ENCODE assay signal across 23 cellular contexts in the genomic region with DNA sequence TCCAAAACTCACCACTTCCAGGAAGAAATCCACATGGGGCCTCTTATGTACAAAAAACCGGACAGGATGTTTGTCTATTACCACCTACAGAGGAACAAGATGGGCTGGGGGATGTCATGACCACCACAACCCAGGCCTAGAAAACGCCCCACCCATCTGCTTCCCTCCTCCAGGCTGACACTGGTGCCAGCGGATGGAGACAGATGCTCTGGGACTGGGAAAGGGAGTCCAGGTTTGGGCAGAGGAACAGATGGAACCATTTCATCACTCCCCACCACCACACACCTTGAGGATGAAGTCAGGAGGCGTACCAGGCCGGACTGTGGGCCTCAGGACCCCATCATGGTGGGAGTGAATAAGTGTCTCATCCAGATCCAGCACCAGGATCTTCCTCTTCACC. TPM values are rescaled to one million over a fixed set of nuclear protein-coding genes. Genes with fewer than 3 reads are reported as not detected.
DNase-seq lines count a peak whose midpoint lies in the region; ATAC-seq and TF ChIP-seq lines count a peak whose summit lies in the region.
"Had no signal": no experiment of that assay in that cellular context is flagged by ENCODE, and none has a peak within 500 bp of the region (broad histone marks: within the 10 kb centered on the region; RNA-seq: fewer than 3 reads in every experiment).

No MANE protein-coding gene starts in this region.

- H3K27ac Mint-ChIP-seq in activated T-cell treated with anti-CD3 and anti-CD28 coated beads, Interleukin-2, amount 50 U/mL, for 72 hours: peak overlapping the region; percentile 17
- H3K27ac Mint-ChIP-seq in WTC11: peak overlapping the region; percentile 61; the same call in 1 of the 2 replicates
- no peak overlapping the region for H3K27ac Mint-ChIP-seq in endothelial cell (ENCODE audit: unreplicated experiment)
- H3K27ac Mint-ChIP-seq in stimulated activated effector memory CD8-positive, alpha-beta T cell treated with anti-CD3 and anti-CD28 coated beads, Interleukin-12 subunit alpha, Interleukin-12 subunit beta, amount 100 ng/mL, for 72 hours: peak overlapping the region; percentile 63

- ATAC-seq in activated T-cell treated with anti-CD3 and anti-CD28 coated beads, Interleukin-2, amount 50 U/mL, for 72 hours (replicated peaks in 1 of 2): no peak
- no peak for ATAC-seq in WTC11
- ATAC-seq in stimulated activated effector memory CD8-positive, alpha-beta T cell treated with anti-CD3 and anti-CD28 coated beads, Interleukin-12 subunit alpha, Interleukin-12 subunit beta, amount 100 ng/mL, for 72 hours: no peak
- ATAC-seq in GM18498 (IDR thresholded peaks at IDR 0.05; ENCODE audit: unreplicated experiment): no peak
- ATAC-seq: effector memory CD8-positive, alpha-beta T cell had no signal

- no peaks in the 10 kb centered on the region for H3K27me3 Mint-ChIP-seq in activated T-cell treated with anti-CD3 and anti-CD28 coated beads, Interleukin-2, amount 50 U/mL, for 72 hours (ENCODE audit: low read depth)
- no peaks in the 10 kb centered on the region for H3K27me3 Mint-ChIP-seq in WTC11 (ENCODE audit: low read depth)
- peaks cover 13% of the 10 kb centered on the region for H3K27me3 Mint-ChIP-seq in endothelial cell (ENCODE audit: unreplicated experiment)
- H3K27me3 Mint-ChIP-seq: effector memory CD8-positive, alpha-beta T cell had no signal

- CTCF ChIA-PET in WTC11 (lab: Charles Lee): no interaction called here

- POLR2A ChIA-PET in WTC11 (lab: Charles Lee): interaction anchor here (1.0 kb wide), 1 partner anchor 10 kb away, joined by 3 read pairs; no protein-coding TSS in a partner anchor

- no peak overlapping the region for H3K27ac ChIP-seq in spleen
- H3K27ac ChIP-seq: GM23248, stomach had no signal

- H3K36me3 ChIP-seq in spleen: peaks cover 0 to 54% (median 36%) of the 10 kb centered on the region in 6 donors

- no peaks in the 10 kb centered on the region for H3K9me3 Mint-ChIP-seq in activated T-cell treated with anti-CD3 and anti-CD28 coated beads, Interleukin-2, amount 50 U/mL, for 72 hours
- H3K9me3 Mint-ChIP-seq in WTC11 (no peaks in the 10 kb centered on the region), endothelial cell (ENCODE audit: unreplicated experiment) (no peaks in the 10 kb centered on the region)
- no peaks in the 10 kb centered on the region for H3K9me3 Mint-ChIP-seq in stimulated activated effector memory CD8-positive, alpha-beta T cell treated with anti-CD3 and anti-CD28 coated beads, Interleukin-12 subunit alpha, Interleukin-12 subunit beta, amount 100 ng/mL, for 72 hours
- H3K9me3 Mint-ChIP-seq: effector memory CD8-positive, alpha-beta T cell had no signal

- intact Hi-C loops in spleen (cut with DNase I; ENCODE audit: low total_unique reads): no loop called here

- no peaks in the 10 kb centered on the region for H3K27me3 ChIP-seq in spleen (replicated peaks in 1 of 7)
- H3K27me3 ChIP-seq: BE2C, stomach had no signal

- no peak for DNase-seq in activated T-cell treated with anti-CD3 and anti-CD28 coated beads, Interleukin-2, amount 50 U/mL, for 72 hours
- DNase-seq in activated T-cell treated with anti-CD3 and anti-CD28 coated beads, Interleukin-2, amount 50 U/mL, for 48 hours: no peak
- no peak for DNase-seq in WTC11 (ENCODE audit: low spot score)
- DNase-seq in endothelial cell (ENCODE audit: low spot score): no peak
- DNase-seq in stimulated activated effector memory CD8-positive, alpha-beta T cell treated with anti-CD3 and anti-CD28 coated beads, Interleukin-12 subunit alpha, Interleukin-12 subunit beta, amount 100 ng/mL, for 72 hours (ENCODE audit: low spot score in 2 of 2): no peak
- DNase-seq in spleen: no peak
- DNase-seq in GF-D8 (lab: John Stamatoyannopoulos, UW): no peak
- DNase-seq: activated CD4-positive, alpha-beta T cell treated with anti-CD3 and anti-CD28 coated beads, Interleukin-2, amount 50 U/mL, for 1 hour; activated naive CD4-positive, alpha-beta T cell; BE2C; effector memory CD8-positive, alpha-beta T cell; GM23248; IMR-90; NCI-H1105; NCI-H2029; NCI-H2227 treated with DMSO at 0.1 percent for 48 hours; retina; SHP77; stimulated activated CD4-positive, alpha-beta T cell treated with anti-CD3 and anti-CD28 coated beads, Interleukin-4, amount 100 ng/mL, for 24 hours; stomach; trophoblast cell had no signal

- H3K9me3 ChIP-seq in spleen: no peaks in the 10 kb centered on the region
- H3K9me3 ChIP-seq: BE2C, stomach had no signal

- 91 to 95% (median 94%) methylated on average over 5 of the region's 5 CpGs for WGBS in spleen, 5 donors

- H3K4me3 Mint-ChIP-seq in activated T-cell treated with anti-CD3 and anti-CD28 coated beads, Interleukin-2, amount 50 U/mL, for 72 hours: no peak overlapping the region
- H3K4me3 Mint-ChIP-seq in WTC11 (no peak overlapping the region), endothelial cell (ENCODE audit: unreplicated experiment) (peak overlapping the region; percentile 80)
- H3K4me3 Mint-ChIP-seq in stimulated activated effector memory CD8-positive, alpha-beta T cell treated with anti-CD3 and anti-CD28 coated beads, Interleukin-12 subunit alpha, Interleukin-12 subunit beta, amount 100 ng/mL, for 72 hours: no peak overlapping the region
- H3K4me3 Mint-ChIP-seq: effector memory CD8-positive, alpha-beta T cell had no signal

- peaks cover 7 to 18% of the 10 kb centered on the region in 2 donors for H3K36me3 Mint-ChIP-seq in activated T-cell treated with anti-CD3 and anti-CD28 coated beads, Interleukin-2, amount 50 U/mL, for 72 hours (ENCODE audit: insufficient read depth in 2 of 2)
- H3K36me3 Mint-ChIP-seq in WTC11: peaks cover 28% of the 10 kb centered on the region
- peaks cover 35% of the 10 kb centered on the region for H3K36me3 Mint-ChIP-seq in endothelial cell (ENCODE audit: low read depth, unreplicated experiment)
- peaks cover 86% of the 10 kb centered on the region for H3K36me3 Mint-ChIP-seq in stimulated activated effector memory CD8-positive, alpha-beta T cell treated with anti-CD3 and anti-CD28 coated beads, Interleukin-12 subunit alpha, Interleukin-12 subunit beta, amount 100 ng/mL, for 72 hours

- TF ChIP-seq CTCF in WTC11 (IDR thresholded peaks at IDR 0.05) (no peak), endothelial cell (IDR thresholded peaks at IDR 0.05; ENCODE audit: unreplicated experiment) (no peak), spleen (IDR thresholded peaks at IDR 0.05 in 8 of 11, conservative IDR thresholded peaks at IDR 0.05 in 3 of 11) (no peak)

- H3K4me1 Mint-ChIP-seq in activated T-cell treated with anti-CD3 and anti-CD28 coated beads, Interleukin-2, amount 50 U/mL, for 72 hours (ENCODE audit: low read depth): peaks cover 34% of the 10 kb centered on the region
- H3K4me1 Mint-ChIP-seq in WTC11: peaks cover 32% of the 10 kb centered on the region
- peaks cover 34% of the 10 kb centered on the region for H3K4me1 Mint-ChIP-seq in endothelial cell (ENCODE audit: unreplicated experiment)
- H3K4me1 Mint-ChIP-seq in stimulated activated effector memory CD8-positive, alpha-beta T cell treated with anti-CD3 and anti-CD28 coated beads, Interleukin-12 subunit alpha, Interleukin-12 subunit beta, amount 100 ng/mL, for 72 hours: peaks cover 56% of the 10 kb centered on the region

- no peak for TF ChIP-seq POLR2A in spleen (IDR thresholded peaks at IDR 0.05)

- H3K4me3 ChIP-seq in spleen: no peak overlapping the region
- H3K4me3 ChIP-seq: GM23248, lung, stomach had no signal

- H3K4me1 ChIP-seq in spleen: peaks cover 27 to 66% (median 48%) of the 10 kb centered on the region in 6 donors
- H3K4me1 ChIP-seq: BE2C had no signal

RNA-seq across cellular contexts. Expression of gene GABARAP, which starts 4.5 kb away (rescaled TPM):
- 100 to 1,000 TPM; 244 to 246 TPM for total RNA-seq in activated T-cell treated with anti-CD3 and anti-CD28 coated beads, Interleukin-2, amount 50 U/mL, for 72 hours
- 228 to 247 TPM (median 238 TPM) in 3 replicates for total RNA-seq in WTC11 (2021)
- 418 TPM for total RNA-seq in endothelial cell (ENCODE audit: unreplicated experiment)
- 100 to 1,000 TPM; 222 to 519 (median 438) TPM for total RNA-seq in spleen
- polyA plus RNA-seq in spleen: 100 to 1,000 TPM; 755 to 855 (median 822) TPM

RNA-seq across cellular contexts. Expression of gene CTDNEP1, which starts 4.8 kb away (rescaled TPM):
- 100 to 1,000 TPM; 184 to 186 TPM for total RNA-seq in activated T-cell treated with anti-CD3 and anti-CD28 coated beads, Interleukin-2, amount 50 U/mL, for 72 hours
- 120 to 127 TPM (median 126 TPM) in 3 replicates for total RNA-seq in WTC11 (2021)
- 148 TPM for total RNA-seq in endothelial cell (ENCODE audit: unreplicated experiment)
- total RNA-seq in spleen: 100 to 1,000 TPM in 4 of 7 donors, 10 to 100 TPM in 3; 83.1 to 133 (median 119) TPM
- 100 to 1,000 TPM in 1 of 3 donors, 10 to 100 TPM in 2; 69.3 to 104 (median 86.1) TPM for polyA plus RNA-seq in spleen

RNA-seq across cellular contexts. Expression of gene ELP5, which starts 5.2 kb away (rescaled TPM):
- total RNA-seq in activated T-cell treated with anti-CD3 and anti-CD28 coated beads, Interleukin-2, amount 50 U/mL, for 72 hours: 10 to 100 TPM; 62.1 to 89.5 TPM
- total RNA-seq in WTC11 (2021): 101 to 103 TPM (median 103 TPM) in 3 replicates
- 36.9 TPM for total RNA-seq in endothelial cell (ENCODE audit: unreplicated experiment)
- total RNA-seq in spleen: 10 to 100 TPM; 22.1 to 40.3 (median 36.3) TPM
- polyA plus RNA-seq in spleen: 10 to 100 TPM; 36.2 to 40.2 (median 37.2) TPM

RNA-seq across cellular contexts. Expression of gene PHF23, which starts 7.5 kb away (rescaled TPM):
- 10 to 100 TPM; 28.9 to 32.2 TPM for total RNA-seq in activated T-cell treated with anti-CD3 and anti-CD28 coated beads, Interleukin-2, amount 50 U/mL, for 72 hours
- total RNA-seq in WTC11 (2021) (45.8 to 50.1 TPM (median 49.1 TPM) in 3 replicates), endothelial cell (ENCODE audit: unreplicated experiment) (80.9 TPM), spleen (10 to 100 TPM; 33.1 to 47.6 (median 38.8) TPM)
- 10 to 100 TPM; 27.4 to 50.4 (median 33.2) TPM for polyA plus RNA-seq in spleen

RNA-seq across cellular contexts. Expression of gene DVL2, which starts 12.5 kb away (rescaled TPM):
- total RNA-seq in activated T-cell treated with anti-CD3 and anti-CD28 coated beads, Interleukin-2, amount 50 U/mL, for 72 hours: 10 to 100 TPM; 49.5 to 54.8 TPM
- 57.6 to 67.3 TPM (median 59.8 TPM) in 3 replicates for total RNA-seq in WTC11 (2021)
- 58.2 TPM for total RNA-seq in endothelial cell (ENCODE audit: unreplicated experiment)
- 10 to 100 TPM; 36.9 to 48.0 (median 39.2) TPM for total RNA-seq in spleen
- polyA plus RNA-seq in spleen: 10 to 100 TPM in 2 of 3 donors, 1 to 10 TPM in 1; 9.8 to 29.2 (median 11.7) TPM
